In genomic region chr16:22240023-22240697, GRCh38 we compare ENCODE assay signal across 14 cellular contexts. TPM values are rescaled to one million over a fixed set of nuclear protein-coding genes. Genes with fewer than 3 reads are reported as not detected.
DNase-seq lines count a peak whose midpoint lies in the region; ATAC-seq, FAIRE-seq and TF ChIP-seq lines count a peak whose summit lies in the region.
"Had no signal": no experiment of that assay in that cellular context is flagged by ENCODE, and none has a peak within 500 bp of the region (broad histone marks: within the 10 kb centered on the region; RNA-seq: fewer than 3 reads in every experiment).

No MANE protein-coding gene starts in this region.

- TF ChIP-seq CTCF in pancreas (IDR thresholded peaks at IDR 0.05) = no peak

- no peak overlapping the region for H3K9ac ChIP-seq in Karpas-422 (ENCODE audit: low read length)

- H3K36me3 ChIP-seq in Karpas-422 (ENCODE audit: insufficient read depth, low read length) = peaks cover 2% of the 10 kb centered on the region; the same call in 1 of the 2 replicates
- H3K36me3 ChIP-seq in pancreas = peaks cover 0 to 6% (median 0%) of the 10 kb centered on the region in 3 donors

- H3K4me1 Mint-ChIP-seq in central memory CD8-positive, alpha-beta T cell = peaks cover 11% of the 10 kb centered on the region

- no peak for FAIRE-seq in pancreas (lab: Jason Lieb, UNC)
- FAIRE-seq: D721Med had no signal

- peaks cover 22% of the 10 kb centered on the region for H3K79me2 ChIP-seq in Karpas-422 (ENCODE audit: low read length)

- H3K27ac Mint-ChIP-seq in central memory CD8-positive, alpha-beta T cell (ENCODE audit: low read depth) = peak overlapping the region; percentile 91

- no peaks in the 10 kb centered on the region for H4K20me1 ChIP-seq in Karpas-422 (ENCODE audit: insufficient read depth, low read depth, low read length)

- no peak overlapping the region for H2AFZ ChIP-seq in Karpas-422 (ENCODE audit: low read length)

- DNase-seq in CD1c-positive myeloid dendritic cell (ENCODE audit: extremely low spot score) (peak; percentile 5), Karpas-422 (no peak), pancreas (no peak), HK-2 (ENCODE audit: unreplicated experiment) (no peak), SK-N-DZ (ENCODE audit: low spot score) (no peak)
- DNase-seq in central memory CD8-positive, alpha-beta T cell (ENCODE audit: low spot score in 2 of 2) = no peak
- DNase-seq: foreskin melanocyte, left colon, NCI-H446 treated with DMSO at 0.1 percent for 48 hours, posterior cingulate gyrus had no signal

- WGBS in pancreas, 2 donors = 71 to 86% methylated on average over 3 of the region's 3 CpGs

- peaks cover 24% of the 10 kb centered on the region for H3K4me1 ChIP-seq in Karpas-422 (ENCODE audit: low read length)
- peaks cover 0 to 3% (median 0%) of the 10 kb centered on the region in 3 donors for H3K4me1 ChIP-seq in pancreas

- H3K27me3 Mint-ChIP-seq in central memory CD8-positive, alpha-beta T cell = no peaks in the 10 kb centered on the region
- H3K27me3 Mint-ChIP-seq: brain had no signal

- no peaks in the 10 kb centered on the region for H3K9me3 Mint-ChIP-seq in central memory CD8-positive, alpha-beta T cell
- H3K9me3 Mint-ChIP-seq: brain had no signal

- H3K9me2 ChIP-seq in Karpas-422 (replicated peaks; ENCODE audit: insufficient read depth, low read length) = no peaks in the 10 kb centered on the region

- H3K9me3 ChIP-seq in Karpas-422 (ENCODE audit: low read length) (no peaks in the 10 kb centered on the region), pancreas (no peaks in the 10 kb centered on the region)

- H3K4me3 Mint-ChIP-seq in central memory CD8-positive, alpha-beta T cell = no peak overlapping the region
- H3K4me3 Mint-ChIP-seq: brain had no signal

- H3K27ac ChIP-seq in Karpas-422 (ENCODE audit: low read length) (peak overlapping the region; percentile 62), pancreas (no peak overlapping the region)

- no peak for ATAC-seq in central memory CD8-positive, alpha-beta T cell (replicated peaks; ENCODE audit: extremely low read depth, poor library complexity, severe bottlenecking)
- ATAC-seq in pancreas (peak in 3 of 4 donors; percentile 13 to 39 (median 34)), HG03521 (IDR thresholded peaks at IDR 0.05; ENCODE audit: unreplicated experiment) (no peak), HG02610 (IDR thresholded peaks at IDR 0.05; ENCODE audit: unreplicated experiment) (no peak)

- H3K4me2 ChIP-seq in Karpas-422 (ENCODE audit: low read depth, low read length, poor library complexity, severe bottlenecking) = peak overlapping the region; percentile 21

- no peak overlapping the region for H3K4me3 ChIP-seq in Karpas-422 (ENCODE audit: low read length)
- no peak overlapping the region for H3K4me3 ChIP-seq in pancreas

- intact Hi-C loops in pancreas (cut with DNase I) = no loop called here

- H3K36me3 Mint-ChIP-seq in central memory CD8-positive, alpha-beta T cell (ENCODE audit: insufficient read depth) = peaks cover 9% of the 10 kb centered on the region

- H3K27me3 ChIP-seq in Karpas-422 (ENCODE audit: low read length) (no peaks in the 10 kb centered on the region), pancreas (no peaks in the 10 kb centered on the region)

RNA-seq across cellular contexts. Expression of gene EEF2K, which starts 34.1 kb away (rescaled TPM):
- 12.1 and 16.0 TPM in 2 replicates for total RNA-seq in Karpas-422 (2014; rRNA removed; shearing (Covaris generic); ENCODE audit: low replicate concordance)
- 10 to 100 TPM; 15.0 to 21.1 (median 18.2) TPM for total RNA-seq in pancreas
- polyA plus RNA-seq in pancreas = 1 to 10 TPM; 6.1 to 9.2 TPM
- 17.2 and 21.1 TPM in 2 replicates for polyA plus RNA-seq in SK-N-DZ (2014; cell fraction: cytosol; rRNA removed)
- polyA plus RNA-seq in SK-N-DZ (2014; cell fraction: nucleus; rRNA removed) = 13.8 and 15.2 TPM in 2 replicates

RNA-seq across cellular contexts. Expression of gene POLR3E, which starts 57.0 kb away (rescaled TPM):
- 54.6 and 81.0 TPM in 2 replicates for total RNA-seq in Karpas-422 (2014; rRNA removed; shearing (Covaris generic); ENCODE audit: low replicate concordance)
- total RNA-seq in pancreas = 10 to 100 TPM; 26.3 to 38.3 (median 31.9) TPM
- polyA plus RNA-seq in pancreas = 10 to 100 TPM; 26.6 to 28.4 TPM
- 52.1 and 60.1 TPM in 2 replicates for polyA plus RNA-seq in SK-N-DZ (2014; cell fraction: cytosol; rRNA removed)
- polyA plus RNA-seq in SK-N-DZ (2014; cell fraction: nucleus; rRNA removed) = 148 and 169 TPM in 2 replicates

Comparison
In these comparisons a context has a peak if more than half of its experiments do, and no peak if none do; other contexts are left out.
1. ATAC-seq: peak in pancreas (3 of 4); none in central memory CD8-positive, alpha-beta T cell (single experiment), HG03521 (single experiment) and HG02610 (single experiment).